ENCODE assay signal across 19 cellular contexts in the genomic region with DNA sequence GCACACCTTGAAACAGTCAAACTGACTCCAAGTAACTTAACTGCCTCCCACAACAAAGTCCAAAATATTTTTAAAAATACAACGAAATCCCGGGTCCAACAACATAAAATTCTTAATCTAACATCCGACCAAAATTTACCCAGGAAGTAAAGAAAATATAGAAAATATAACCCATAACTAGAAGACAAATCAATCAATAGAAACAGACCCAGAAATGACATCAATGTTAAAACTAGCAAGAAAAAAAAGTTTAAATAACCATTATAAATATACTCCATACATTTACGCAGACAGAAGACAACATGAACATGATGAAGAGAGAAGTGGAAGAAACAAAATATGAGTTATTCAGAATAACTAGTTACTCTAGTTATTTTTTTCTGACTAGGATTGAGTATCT. TPM values are rescaled to one million over a fixed set of nuclear protein-coding genes. Genes with fewer than 3 reads are reported as not detected.
DNase-seq lines count a peak whose midpoint lies in the region; ATAC-seq and TF ChIP-seq lines count a peak whose summit lies in the region.
"Had no signal": no experiment of that assay in that cellular context is flagged by ENCODE, and none has a peak within 500 bp of the region (broad histone marks: within the 10 kb centered on the region; RNA-seq: fewer than 3 reads in every experiment).

No MANE protein-coding gene starts in this region.

- peaks cover 8 to 38% of the 10 kb centered on the region in 2 experiments; a peak in 2 of 3 replicates for H3K36me3 ChIP-seq in HEK293 (ENCODE audit: control insufficient read depth in 2 of 2, insufficient read depth in 1 of 2, low read length in 2 of 2)

- no peak overlapping the region for H3K27ac Mint-ChIP-seq in CD4-positive, alpha-beta T cell
- H3K27ac Mint-ChIP-seq in endothelial cell (ENCODE audit: unreplicated experiment) (no peak overlapping the region), T-helper 17 cell (no peak overlapping the region)
- H3K27ac Mint-ChIP-seq: B cell; CD4-positive, alpha-beta memory T cell had no signal

- TF ChIP-seq CTCF in CD4-positive, alpha-beta T cell (IDR thresholded peaks at IDR 0.05), result no peak
- TF ChIP-seq CTCF in HEK293 (tag by site-specific recombination; IDR thresholded peaks at IDR 0.05) (no peak), endothelial cell (IDR thresholded peaks at IDR 0.05; ENCODE audit: unreplicated experiment) (no peak)

- DNase-seq in CD4-positive, alpha-beta T cell, result no peak
- no peak for DNase-seq in endothelial cell (ENCODE audit: low spot score)
- no peak for DNase-seq in NCI-H1105 (lab: John Stamatoyannopoulos, UW)
- DNase-seq in T-helper 17 cell, result no peak
- DNase-seq: AML-193; CD4-positive, alpha-beta memory T cell; CD8-positive, alpha-beta memory T cell; COR-L47; DMS79 treated with DMSO at 0.1 percent for 48 hours; GDM1 had no signal

- H3K4me1 ChIP-seq in HEK293 (ENCODE audit: control insufficient read depth, insufficient read depth, low read length), result no peaks in the 10 kb centered on the region
- H3K4me1 ChIP-seq: A549 had no signal

- H3K4me3 Mint-ChIP-seq in CD4-positive, alpha-beta T cell, result peak overlapping the region; percentile 32
- H3K4me3 Mint-ChIP-seq in endothelial cell (ENCODE audit: unreplicated experiment) (peak overlapping the region; percentile 27), T-helper 17 cell (no peak overlapping the region)
- H3K4me3 Mint-ChIP-seq: B cell; CD4-positive, alpha-beta memory T cell had no signal

- ATAC-seq in CD4-positive, alpha-beta T cell (ENCODE audit: poor library complexity), result no peak
- no peak for ATAC-seq in HG03139 (IDR thresholded peaks at IDR 0.05; ENCODE audit: unreplicated experiment)
- no peak for ATAC-seq in T-helper 17 cell
- ATAC-seq: A549, GM12878 had no signal

- H3K27me3 ChIP-seq in CD4-positive, alpha-beta T cell (ENCODE audit: control insufficient read depth, insufficient read depth, low read length), result no peaks in the 10 kb centered on the region
- H3K27me3 ChIP-seq: BLaER1 treated with 17β-estradiol and CSF1 and Interleukin-3, amounts not matched to agents 10 nM and 100 nM had no signal

- POLR2A ChIA-PET in CD4-positive, alpha-beta T cell (lab: Charles Lee), result no interaction called here
- POLR2A ChIA-PET in HEK293 (lab: Yijun Ruan, JAX), result no interaction called here

- H3K9me3 ChIP-seq in CD4-positive, alpha-beta T cell (ENCODE audit: control insufficient read depth, low read length), result peaks cover 6% of the 10 kb centered on the region
- H3K9me3 ChIP-seq in HEK293 (ENCODE audit: control insufficient read depth, insufficient read depth, low read depth, low read length) (no peaks in the 10 kb centered on the region), T-helper 17 cell (ENCODE audit: control insufficient read depth, low read length, poor library complexity, severe bottlenecking) (no peaks in the 10 kb centered on the region)

- no peak overlapping the region for H3K4me3 ChIP-seq in HEK293 (ENCODE audit: low read depth, low read length)
- H3K4me3 ChIP-seq: A549, GM12878 had no signal

- peaks cover 74% of the 10 kb centered on the region for H3K36me3 Mint-ChIP-seq in CD4-positive, alpha-beta T cell (ENCODE audit: low read depth)
- H3K36me3 Mint-ChIP-seq in endothelial cell (ENCODE audit: low read depth, unreplicated experiment) (peaks cover 26% of the 10 kb centered on the region), T-helper 17 cell (ENCODE audit: low read depth) (no peaks in the 10 kb centered on the region)

- H3K4me1 Mint-ChIP-seq in CD4-positive, alpha-beta T cell (ENCODE audit: low read depth), result peaks cover 22% of the 10 kb centered on the region
- H3K4me1 Mint-ChIP-seq in endothelial cell (ENCODE audit: unreplicated experiment), result peaks cover 9% of the 10 kb centered on the region
- peaks cover 9% of the 10 kb centered on the region for H3K4me1 Mint-ChIP-seq in T-helper 17 cell

- H3K27me3 Mint-ChIP-seq in CD4-positive, alpha-beta T cell, result peaks cover 3% of the 10 kb centered on the region
- H3K27me3 Mint-ChIP-seq in endothelial cell (ENCODE audit: unreplicated experiment), result peaks cover 14% of the 10 kb centered on the region
- no peaks in the 10 kb centered on the region for H3K27me3 Mint-ChIP-seq in T-helper 17 cell

- intact Hi-C loops in CD4-positive, alpha-beta T cell (cut with DNase I, micrococcal nuclease), result loop anchor here in 1 of 2 experiments (5.0 to 10.0 kb wide), 2 partner anchors 132 to 285 kb away; a partner anchor contains a TSS

- H3K9me3 Mint-ChIP-seq in CD4-positive, alpha-beta T cell, result peaks cover 6% of the 10 kb centered on the region
- H3K9me3 Mint-ChIP-seq in endothelial cell (ENCODE audit: unreplicated experiment), result no peaks in the 10 kb centered on the region

- no peak overlapping the region for H3K27ac ChIP-seq in CD4-positive, alpha-beta T cell (ENCODE audit: low read depth, low read length)
- no peak overlapping the region for H3K27ac ChIP-seq in HEK293 (ENCODE audit: extremely low read depth, low read depth, low read length)
- H3K27ac ChIP-seq: 22Rv1; A549; BLaER1 treated with 17β-estradiol and CSF1 and Interleukin-3, amounts not matched to agents 10 nM and 100 nM; C4-2B had no signal

- CTCF ChIA-PET in CD4-positive, alpha-beta T cell (lab: Charles Lee), result no interaction called here
- CTCF ChIA-PET in HEK293 (lab: Yijun Ruan, JAX), result interaction anchor here (0.6 kb wide), 1 partner anchor 100 kb away, joined by 3 read pairs; no protein-coding TSS in a partner anchor

TF ChIP-seq in HEK293, 187 proteins besides CTCF, POLR2A, EP300 and RAD21:
- peak; percentile 79 for TF ChIP-seq SETDB1 (IDR thresholded peaks at IDR 0.05; ENCODE audit: insufficient read length, low read length)
- TF ChIP-seq, protein P1, sequence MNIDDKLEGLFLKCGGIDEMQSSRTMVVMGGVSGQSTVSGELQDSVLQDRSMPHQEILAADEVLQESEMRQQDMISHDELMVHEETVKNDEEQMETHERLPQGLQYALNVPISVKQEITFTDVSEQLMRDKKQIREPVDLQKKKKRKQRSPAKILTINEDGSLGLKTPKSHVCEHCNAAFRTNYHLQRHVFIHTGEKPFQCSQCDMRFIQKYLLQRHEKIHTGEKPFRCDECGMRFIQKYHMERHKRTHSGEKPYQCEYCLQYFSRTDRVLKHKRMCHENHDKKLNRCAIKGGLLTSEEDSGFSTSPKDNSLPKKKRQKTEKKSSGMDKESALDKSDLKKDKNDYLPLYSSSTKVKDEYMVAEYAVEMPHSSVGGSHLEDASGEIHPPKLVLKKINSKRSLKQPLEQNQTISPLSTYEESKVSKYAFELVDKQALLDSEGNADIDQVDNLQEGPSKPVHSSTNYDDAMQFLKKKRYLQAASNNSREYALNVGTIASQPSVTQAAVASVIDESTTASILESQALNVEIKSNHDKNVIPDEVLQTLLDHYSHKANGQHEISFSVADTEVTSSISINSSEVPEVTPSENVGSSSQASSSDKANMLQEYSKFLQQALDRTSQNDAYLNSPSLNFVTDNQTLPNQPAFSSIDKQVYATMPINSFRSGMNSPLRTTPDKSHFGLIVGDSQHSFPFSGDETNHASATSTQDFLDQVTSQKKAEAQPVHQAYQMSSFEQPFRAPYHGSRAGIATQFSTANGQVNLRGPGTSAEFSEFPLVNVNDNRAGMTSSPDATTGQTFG (tag by site-specific recombination; IDR thresholded peaks at IDR 0.05; ENCODE audit: borderline replicate concordance), result no peak

RNA-seq across cellular contexts. Expression of a gene that starts 3.7 kb away (rescaled TPM):
- total RNA-seq in CD4-positive, alpha-beta T cell, result 1 to 10 TPM; 2.3 to 2.5 TPM
- 5.7 TPM for total RNA-seq in endothelial cell (ENCODE audit: unreplicated experiment)
- total RNA-seq in T-helper 17 cell, result 1 to 10 TPM; 3.0 to 3.2 TPM

RNA-seq across cellular contexts. Expression of a gene that starts 3.8 kb away (rescaled TPM):
- 10 to 100 TPM; 27.2 to 27.8 TPM for total RNA-seq in CD4-positive, alpha-beta T cell
- total RNA-seq in endothelial cell (ENCODE audit: unreplicated experiment), result 75.5 TPM
- total RNA-seq in T-helper 17 cell, result 10 to 100 TPM; 34.8 to 44.5 TPM

RNA-seq across cellular contexts. Expression of a gene that starts 38.6 kb away (rescaled TPM):
- 1 to 10 TPM; 5.6 to 5.7 TPM for total RNA-seq in CD4-positive, alpha-beta T cell
- total RNA-seq in endothelial cell (ENCODE audit: unreplicated experiment), result 10.3 TPM
- 1 to 10 TPM; 4.4 to 5.4 TPM for total RNA-seq in T-helper 17 cell

RNA-seq across cellular contexts. Expression of a gene that starts 38.8 kb away (rescaled TPM):
- 1 to 10 TPM; 4.8 to 5.4 TPM for total RNA-seq in CD4-positive, alpha-beta T cell
- 16.6 TPM for total RNA-seq in endothelial cell (ENCODE audit: unreplicated experiment)
- total RNA-seq in T-helper 17 cell, result 1 to 10 TPM; 5.9 to 6.3 TPM

RNA-seq across cellular contexts. Expression of a gene that starts 55.7 kb away (rescaled TPM):
- total RNA-seq in CD4-positive, alpha-beta T cell, result not detected
- total RNA-seq in endothelial cell (ENCODE audit: unreplicated experiment), result not detected
- not detected for total RNA-seq in T-helper 17 cell
- total RNA-seq: A172; B cell; CD4-positive, alpha-beta memory T cell; CD8-positive, alpha-beta memory T cell; GM12878 had no signal
